In the genomic region with DNA sequence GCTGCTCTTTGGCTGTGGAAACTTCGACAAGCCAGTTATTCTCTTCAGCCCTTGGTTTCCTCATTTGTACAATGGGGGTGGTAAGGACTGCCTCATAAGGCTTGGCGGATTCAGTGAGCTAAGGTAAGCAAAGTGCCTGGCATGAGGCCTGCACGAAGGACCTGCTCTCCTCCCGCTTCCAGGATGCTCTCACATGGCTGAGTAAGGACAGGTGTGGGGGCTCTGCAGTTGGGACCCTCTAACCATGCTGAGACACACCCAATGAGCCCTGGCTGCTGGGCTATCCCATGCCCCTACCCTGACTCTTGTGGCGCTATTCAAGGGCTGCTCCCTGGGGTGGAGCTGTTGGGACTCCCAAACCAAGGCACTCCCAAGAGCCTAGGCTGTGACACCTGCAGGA, we compare ENCODE assay signal across 16 cellular contexts. TPM values are rescaled to one million over a fixed set of nuclear protein-coding genes. Genes with fewer than 3 reads are reported as not detected.
DNase-seq lines count a peak whose midpoint lies in the region; ATAC-seq, FAIRE-seq and TF ChIP-seq lines count a peak whose summit lies in the region.
"Not testable (repeated sequence)": the region's sequence is repeated elsewhere in the genome, so short reads cannot be mapped to it uniquely, and the experiment has no call there.
"Had no signal": no experiment of that assay in that cellular context is flagged by ENCODE, and none has a peak within 500 bp of the region (broad histone marks: within the 10 kb centered on the region; RNA-seq: fewer than 3 reads in every experiment).

No MANE protein-coding gene starts in this region.

- not testable (repeated sequence) for H3K4me3 ChIP-seq in colonic mucosa; esophagus muscularis mucosa; kidney (ENCODE audit: low read length in 2 of 2); right lobe of liver

- not testable (repeated sequence) for H3K27me3 ChIP-seq in colonic mucosa, esophagus muscularis mucosa, right lobe of liver

- ATAC-seq in right lobe of liver: not testable (repeated sequence)

- DNase-seq in activated effector memory CD4-positive, alpha-beta T cell treated with anti-CD3 and anti-CD28 coated beads, Interleukin-2, amount 50 U/mL, for 16 hours: peak; percentile 58
- DNase-seq in colonic mucosa (peak; percentile 11), esophagus muscularis mucosa (ENCODE audit: extremely low spot score) (peak; percentile 68), islet precursor cell (peak; percentile 27), kidney (peak; percentile 63), right lobe of liver (peak in 2 of 3 donors; percentile 31 to 43)
- DNase-seq in stimulated activated CD8-positive, alpha-beta memory T cell treated with anti-CD3 and anti-CD28 coated beads, Interleukin-4, amount 100 ng/mL, for 48 hours: peak; percentile 10

- TF ChIP-seq CTCF in colonic mucosa (IDR thresholded peaks at IDR 0.05); esophagus muscularis mucosa (IDR thresholded peaks at IDR 0.05); kidney (IDR thresholded peaks at IDR 0.05; ENCODE audit: borderline replicate concordance, extremely low read depth, insufficient read depth); right lobe of liver (IDR thresholded peaks at IDR 0.05): not testable (repeated sequence)

- not testable (repeated sequence) for FAIRE-seq in kidney (lab: Jason Lieb, UNC)

- TF ChIP-seq EP300 in esophagus muscularis mucosa (IDR thresholded peaks at IDR 0.05): not testable (repeated sequence)

- not testable (repeated sequence) for H3K36me3 ChIP-seq in colonic mucosa; esophagus muscularis mucosa; kidney (ENCODE audit: control insufficient read depth in 1 of 2, insufficient read depth in 2 of 2, low read length in 2 of 2); right lobe of liver

- not testable (repeated sequence) for TF ChIP-seq POLR2A in esophagus muscularis mucosa (IDR thresholded peaks at IDR 0.05; ENCODE audit: low read depth); right lobe of liver (IDR thresholded peaks at IDR 0.05)

- not testable (repeated sequence) for H3K9me3 ChIP-seq in colonic mucosa; esophagus muscularis mucosa; kidney (ENCODE audit: control insufficient read depth in 1 of 2, low read length in 2 of 2); right lobe of liver

- not testable (repeated sequence) for H3K27ac ChIP-seq in colonic mucosa; esophagus muscularis mucosa (replicated peaks in 1 of 4); kidney (ENCODE audit: low read depth in 2 of 2, low read length in 2 of 2); right lobe of liver

- H3K9ac ChIP-seq in colonic mucosa (ENCODE audit: low read depth in 2 of 2, low read length in 2 of 2); kidney (ENCODE audit: low read length in 2 of 2): not testable (repeated sequence)

- intact Hi-C loops in colonic mucosa (cut with DNase I); esophagus muscularis mucosa (cut with DNase I); kidney (cut with DNase I); right lobe of liver (cut with DNase I): not testable (repeated sequence)

- 100% methylated on average over 1 of the region's 5 CpGs for WGBS in esophagus muscularis mucosa
- no CpG with 5 or more reads among the region's 5 CpGs for WGBS in right lobe of liver (ENCODE audit: insufficient coverage, low coverage, low lambda C conversion rate, missing lambda C conversion rate)

- H3K4me1 ChIP-seq in colonic mucosa; esophagus muscularis mucosa; kidney (ENCODE audit: control insufficient read depth in 1 of 2, insufficient read depth in 1 of 2, low read depth in 1 of 2, low read length in 2 of 2); right lobe of liver: not testable (repeated sequence)

RNA-seq across cellular contexts. Expression of a gene that starts 8.8 kb away (rescaled TPM):
- total RNA-seq in colonic mucosa (not detected), esophagus muscularis mucosa (not detected), kidney (0.16 TPM), right lobe of liver (1 to 10 TPM in 2 of 6 experiments, under 1 TPM in 4; 0.38 to 1.7 (median 0.72) TPM)
- not detected for polyA plus RNA-seq in kidney (ENCODE audit: insufficient read depth, low read depth, low replicate concordance)
- total RNA-seq: A673; CD4-positive, alpha-beta memory T cell; CD4-positive, CD25-positive, alpha-beta regulatory T cell; CD8-positive, alpha-beta memory T cell; G401 had no signal
- polyA plus RNA-seq: CD4-positive, alpha-beta memory T cell; CD4-positive, CD25-positive, alpha-beta regulatory T cell; CD8-positive, alpha-beta memory T cell had no signal

RNA-seq across cellular contexts. Expression of a gene that starts 16.4 kb away (rescaled TPM):
- total RNA-seq in colonic mucosa: under 1 TPM in 1 of 2 donors, not detected in 1; 0.98 TPM
- total RNA-seq in esophagus muscularis mucosa: not detected
- not detected for total RNA-seq in kidney
- polyA plus RNA-seq in kidney (ENCODE audit: insufficient read depth, low read depth, low replicate concordance): not detected
- total RNA-seq in right lobe of liver: not detected
- total RNA-seq: A673; CD4-positive, alpha-beta memory T cell; CD4-positive, CD25-positive, alpha-beta regulatory T cell; CD8-positive, alpha-beta memory T cell; Daoy; G401; GM12878 had no signal
- polyA plus RNA-seq: AG04450; CD14-positive monocyte; CD4-positive, alpha-beta memory T cell; CD4-positive, CD25-positive, alpha-beta regulatory T cell; CD8-positive, alpha-beta memory T cell; GM12878 had no signal

RNA-seq across cellular contexts. Expression of a gene that starts 48.3 kb away (rescaled TPM):
- total RNA-seq in colonic mucosa: 1 to 10 TPM; 6.7 to 8.1 TPM
- 1 to 10 TPM; 2.6 to 5.4 (median 3.8) TPM for total RNA-seq in esophagus muscularis mucosa
- 10.3 TPM for total RNA-seq in kidney
- polyA plus RNA-seq in kidney (ENCODE audit: insufficient read depth, low read depth, low replicate concordance): 9.1 TPM
- 10 to 100 TPM in 2 of 6 experiments, 1 to 10 TPM in 4; 6.1 to 13.3 (median 8.7) TPM for total RNA-seq in right lobe of liver

Comparison
In these comparisons a context has a peak if more than half of its experiments do, and no peak if none do; other contexts are left out.
1. DNase-seq: peak in every context shown above with its lines; median percentile 68 in esophagus muscularis mucosa; 63 in kidney; 58 in activated effector memory CD4-positive, alpha-beta T cell treated with anti-CD3 and anti-CD28 coated beads, Interleukin-2, amount 50 U/mL, for 16 hours; 37 in right lobe of liver; 27 in islet precursor cell; 11 in colonic mucosa; 10 in stimulated activated CD8-positive, alpha-beta memory T cell treated with anti-CD3 and anti-CD28 coated beads, Interleukin-4, amount 100 ng/mL, for 48 hours.